Comparison of ENCODE assay signal across 6 cellular contexts in the genomic region with DNA sequence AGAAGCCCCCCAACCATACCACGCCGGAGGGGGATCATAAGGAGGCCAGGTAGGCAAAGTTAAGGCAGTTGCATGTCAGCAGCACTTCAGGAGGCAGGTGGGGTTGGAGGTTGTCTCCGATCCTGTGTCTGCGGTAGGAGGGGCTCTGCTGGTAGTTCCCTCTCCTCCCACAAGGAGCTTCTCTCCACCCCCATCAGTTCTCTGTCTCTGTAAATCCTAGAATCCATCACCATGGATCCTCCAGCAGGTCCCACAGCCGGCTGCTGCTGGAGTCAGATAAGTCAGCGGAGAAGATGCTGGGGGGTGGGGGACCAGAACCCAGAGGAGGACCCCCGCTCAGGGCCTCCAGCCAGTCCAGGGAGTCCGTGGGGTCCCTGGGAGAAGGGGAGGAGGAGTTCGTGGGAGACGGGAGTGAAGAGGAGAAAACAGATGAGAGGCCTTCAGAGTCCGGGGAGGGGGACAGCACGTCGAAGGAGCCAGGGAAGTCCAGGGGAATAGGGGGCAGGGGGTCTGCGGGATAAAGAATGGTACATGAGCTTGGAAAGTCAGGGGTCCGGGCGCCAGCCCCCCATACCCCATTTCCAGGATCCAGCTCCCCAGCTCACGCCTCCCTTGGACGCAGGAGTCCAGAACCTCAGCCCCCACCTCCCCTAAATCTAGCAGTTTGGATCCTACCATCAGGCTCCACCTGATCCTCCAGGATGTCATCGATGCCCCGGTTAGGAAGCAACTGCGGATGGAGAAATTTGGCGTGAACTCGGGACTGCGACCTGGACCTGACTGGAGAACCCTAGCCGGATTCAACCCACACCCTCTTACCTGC. TPM values are rescaled to one million over a fixed set of nuclear protein-coding genes. Genes with fewer than 3 reads are reported as not detected.
DNase-seq lines count a peak whose midpoint lies in the region; TF ChIP-seq lines count a peak whose summit lies in the region.

No MANE protein-coding gene starts in this region.

- H3K4me1 ChIP-seq in mammary epithelial cell (ENCODE audit: insufficient read depth, low read length) (peaks cover 24% of the 10 kb centered on the region), neutrophil (ENCODE audit: control insufficient read depth in 1 of 2, insufficient read depth in 1 of 2, low read depth in 1 of 2, low read length in 1 of 2) (peaks cover 9 to 16% of the 10 kb centered on the region in 2 experiments)

- peaks cover 8% of the 10 kb centered on the region for H3K79me2 ChIP-seq in mammary epithelial cell (ENCODE audit: insufficient read depth, low read length)

- no peaks in the 10 kb centered on the region for H3K27me3 ChIP-seq in mammary epithelial cell (ENCODE audit: insufficient read depth, low read length)
- peaks cover 19% of the 10 kb centered on the region for H3K27me3 ChIP-seq in neutrophil

- intact Hi-C loops in mammary epithelial cell (cut with micrococcal nuclease), result loop anchor here (2.0 kb wide), 1 partner anchor 14 kb away; no protein-coding TSS in a partner anchor

- CTCF ChIA-PET in mammary epithelial cell (lab: Charles Lee; ENCODE audit: low non-redundant PET), result interaction anchor here (0.7 kb wide), 1 partner anchor 400 kb away, joined by 3 read pairs; no protein-coding TSS in a partner anchor

- in situ Hi-C loops in mammary epithelial cell (cut with MboI; ENCODE audit: low sequenced_read_pairs in 2 of 2), result no loop called here

- WGBS in mammary epithelial cell (ENCODE audit: low coverage, missing lambda C conversion rate), result 18% methylated on average over 14 of the region's 25 CpGs

- dilution Hi-C loops in mammary epithelial cell (cut with HindIII; ENCODE audit: low sequenced_read_pairs), result no loop called here

- no peaks in the 10 kb centered on the region for H3K9me3 ChIP-seq in mammary epithelial cell (replicated peaks; ENCODE audit: insufficient read depth, low read length)
- H3K9me3 ChIP-seq in neutrophil, result no peaks in the 10 kb centered on the region

- H4K20me1 ChIP-seq in mammary epithelial cell (ENCODE audit: insufficient read depth, low read length), result no peaks in the 10 kb centered on the region

- peak; percentile 62 for DNase-seq in activated effector memory CD4-positive, alpha-beta T cell treated with anti-CD3 and anti-CD28 coated beads, Interleukin-2, amount 50 U/mL, for 16 hours
- no peak for DNase-seq in activated effector memory CD4-positive, alpha-beta T cell treated with Interleukin-2 at 50 U/mL for 16 hours
- no peak for DNase-seq in mammary epithelial cell
- no peak for DNase-seq in NCI-H1105 (lab: John Stamatoyannopoulos, UW)
- DNase-seq in HPDE6-E6E7 (ENCODE audit: extremely low spot score), result no peak

- peak overlapping the region; percentile 10 for H3K27ac ChIP-seq in mammary epithelial cell (ENCODE audit: insufficient read depth, low read depth, low read length)
- no peak overlapping the region for H3K27ac ChIP-seq in neutrophil

- no peaks in the 10 kb centered on the region for H3K36me3 ChIP-seq in mammary epithelial cell (ENCODE audit: insufficient read depth, low read length)
- H3K36me3 ChIP-seq in neutrophil, result no peaks in the 10 kb centered on the region

- BruUV-seq in mammary epithelial cell (replicated peaks; lab: Mats Ljungman, UMichigan), result no TSS peak

- H3K4me3 ChIP-seq in mammary epithelial cell (replicated peaks in 1 of 3; ENCODE audit: insufficient read depth in 1 of 3, low read depth in 2 of 3, low read length in 3 of 3), result peak overlapping the region; percentile 75 to 94 (median 76)
- H3K4me3 ChIP-seq in neutrophil (ENCODE audit: low read depth in 1 of 2, low read length in 1 of 2), result peak overlapping the region; percentile 55 to 63

- peak overlapping the region; percentile 50 for H3K9ac ChIP-seq in mammary epithelial cell (ENCODE audit: insufficient read depth, low read length)

- H3K4me2 ChIP-seq in mammary epithelial cell (ENCODE audit: insufficient read depth, low read depth, low read length), result peak overlapping the region; percentile 73

- peak in 1 of 2 donors; percentile 30 for TF ChIP-seq CTCF in mammary epithelial cell (conservative IDR thresholded peaks at IDR 0.05 in 1 of 2, IDR thresholded peaks at IDR 0.05 in 1 of 2; ENCODE audit: extremely low read depth in 1 of 2, insufficient read depth in 1 of 2, low read depth in 1 of 2, low read length in 2 of 2)
- no peak for TF ChIP-seq CTCF in neutrophil (IDR thresholded peaks at IDR 0.05)

- peak overlapping the region; percentile 95 for H2AFZ ChIP-seq in mammary epithelial cell (ENCODE audit: low read depth, low read length)

RNA-seq across cellular contexts. Expression of a gene that starts 6.3 kb away (rescaled TPM):
- total RNA-seq in mammary epithelial cell, result 1 to 10 TPM in 1 of 2 donors, under 1 TPM in 1; 0.50 to 1.2 TPM
- 0.32 TPM for polyA plus RNA-seq in mammary epithelial cell
- polyA minus RNA-seq in mammary epithelial cell, result not detected

RNA-seq across cellular contexts. Expression of a gene that starts 17.5 kb away (rescaled TPM):
- total RNA-seq in mammary epithelial cell, result under 1 TPM in 1 of 2 donors, not detected in 1; 0.33 TPM
- polyA plus RNA-seq in mammary epithelial cell, result 0.06 TPM
- polyA minus RNA-seq in mammary epithelial cell, result not detected

RNA-seq across cellular contexts. Expression of a gene that starts 27.2 kb away (rescaled TPM):
- total RNA-seq in mammary epithelial cell, result 1 to 10 TPM; 2.8 to 3.0 TPM
- 5.0 TPM for polyA plus RNA-seq in mammary epithelial cell
- 0.57 TPM for polyA minus RNA-seq in mammary epithelial cell

RNA-seq across cellular contexts. Expression of a gene that starts 33.5 kb away (rescaled TPM):
- total RNA-seq in mammary epithelial cell, result 1 to 10 TPM in 1 of 2 donors, under 1 TPM in 1; 0.50 to 7.8 TPM
- 0.12 TPM for polyA plus RNA-seq in mammary epithelial cell
- not detected for polyA minus RNA-seq in mammary epithelial cell

RNA-seq across cellular contexts. Expression of a gene that starts 39.2 kb away (rescaled TPM):
- total RNA-seq in mammary epithelial cell, result 10 to 100 TPM; 13.9 to 15.2 TPM
- polyA plus RNA-seq in mammary epithelial cell, result 6.4 TPM
- polyA minus RNA-seq in mammary epithelial cell, result 9.0 TPM
